1 cellular context compared by ENCODE assay signal in the genomic region with DNA sequence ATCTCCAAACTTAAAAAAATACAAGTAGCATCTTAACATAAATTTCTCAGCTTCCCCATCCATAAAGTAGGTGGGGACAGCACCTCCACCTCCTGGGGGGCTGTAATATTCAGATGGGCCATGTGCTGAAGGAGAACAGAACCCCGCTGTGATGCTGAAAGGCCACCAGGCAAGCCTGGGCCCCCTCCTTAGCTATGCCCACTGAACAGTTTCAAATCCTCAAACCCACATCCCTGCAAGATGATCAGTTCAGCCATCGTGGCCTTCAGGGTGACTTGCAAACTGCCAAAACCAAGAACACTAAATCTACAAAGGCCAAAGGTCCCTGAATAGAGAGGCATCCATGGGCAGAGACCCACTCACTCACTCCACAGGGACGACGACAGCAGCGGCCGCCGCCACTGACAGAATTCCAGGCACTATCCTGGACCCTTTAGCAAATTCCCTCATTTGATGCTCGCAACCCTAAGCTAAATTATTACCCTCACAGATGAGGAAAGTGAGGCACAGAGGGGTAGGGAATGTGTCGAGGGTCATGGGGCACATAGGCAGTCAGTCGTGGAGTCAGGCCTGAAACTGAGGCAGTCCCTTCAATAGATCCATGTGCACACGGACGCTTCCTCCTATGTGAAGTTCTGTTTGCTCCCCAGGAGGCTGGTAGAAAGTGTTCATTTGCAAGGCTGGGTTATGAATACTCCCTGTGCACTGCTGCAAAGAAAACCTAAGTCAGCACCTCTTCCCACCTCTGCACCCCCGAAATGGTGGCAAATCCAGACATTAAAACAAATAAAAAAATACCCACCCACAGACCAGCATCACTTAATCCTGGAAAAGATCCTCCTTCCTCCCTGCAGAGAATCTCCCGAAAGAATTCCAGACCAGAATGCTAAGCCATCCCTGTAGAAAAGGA.
TF ChIP-seq lines count a peak whose summit lies in the region.

No MANE protein-coding gene starts in this region.

TF ChIP-seq in HEK293, 187 proteins besides CTCF, POLR2A, EP300 and RAD21 (continued from another document):
- TF ChIP-seq, protein P1, sequence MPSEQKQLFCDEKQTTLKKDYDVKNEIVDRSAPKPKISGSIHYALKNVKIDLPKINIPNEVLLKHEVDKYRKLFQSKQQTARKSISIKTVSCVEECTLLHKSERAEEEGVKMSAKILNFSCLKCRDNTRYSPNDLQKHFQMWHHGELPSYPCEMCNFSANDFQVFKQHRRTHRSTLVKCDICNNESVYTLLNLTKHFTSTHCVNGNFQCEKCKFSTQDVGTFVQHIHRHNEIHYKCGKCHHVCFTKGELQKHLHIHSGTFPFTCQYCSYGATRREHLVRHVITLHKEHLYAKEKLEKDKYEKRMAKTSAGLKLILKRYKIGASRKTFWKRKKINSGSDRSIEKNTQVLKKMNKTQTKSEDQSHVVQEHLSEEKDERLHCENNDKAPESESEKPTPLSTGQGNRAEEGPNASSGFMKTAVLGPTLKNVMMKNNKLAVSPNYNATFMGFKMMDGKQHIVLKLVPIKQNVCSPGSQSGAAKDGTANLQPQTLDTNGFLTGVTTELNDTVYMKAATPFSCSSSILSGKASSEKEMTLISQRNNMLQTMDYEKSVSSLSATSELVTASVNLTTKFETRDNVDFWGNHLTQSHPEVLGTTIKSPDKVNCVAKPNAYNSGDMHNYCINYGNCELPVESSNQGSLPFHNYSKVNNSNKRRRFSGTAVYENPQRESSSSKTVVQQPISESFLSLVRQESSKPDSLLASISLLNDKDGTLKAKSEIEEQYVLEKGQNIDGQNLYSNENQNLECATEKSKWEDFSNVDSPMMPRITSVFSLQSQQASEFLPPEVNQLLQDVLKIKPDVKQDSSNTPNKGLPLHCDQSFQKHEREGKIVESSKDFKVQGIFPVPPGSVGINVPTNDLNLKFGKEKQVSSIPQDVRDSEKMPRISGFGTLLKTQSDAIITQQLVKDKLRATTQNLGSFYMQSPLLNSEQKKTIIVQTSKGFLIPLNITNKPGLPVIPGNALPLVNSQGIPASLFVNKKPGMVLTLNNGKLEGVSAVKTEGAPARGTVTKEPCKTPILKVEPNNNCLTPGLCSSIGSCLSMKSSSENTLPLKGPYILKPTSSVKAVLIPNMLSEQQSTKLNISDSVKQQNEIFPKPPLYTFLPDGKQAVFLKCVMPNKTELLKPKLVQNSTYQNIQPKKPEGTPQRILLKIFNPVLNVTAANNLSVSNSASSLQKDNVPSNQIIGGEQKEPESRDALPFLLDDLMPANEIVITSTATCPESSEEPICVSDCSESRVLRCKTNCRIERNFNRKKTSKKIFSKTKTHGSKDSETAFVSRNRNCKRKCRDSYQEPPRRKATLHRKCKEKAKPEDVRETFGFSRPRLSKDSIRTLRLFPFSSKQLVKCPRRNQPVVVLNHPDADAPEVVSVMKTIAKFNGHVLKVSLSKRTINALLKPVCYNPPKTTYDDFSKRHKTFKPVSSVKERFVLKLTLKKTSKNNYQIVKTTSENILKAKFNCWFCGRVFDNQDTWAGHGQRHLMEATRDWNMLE (tag by site-specific recombination; conservative IDR thresholded peaks at IDR 0.05; ENCODE audit: low read depth), result no peak
- TF ChIP-seq IKZF3 (tag by site-specific recombination; IDR thresholded peaks at IDR 0.05), result no peak
- TF ChIP-seq ZBTB1 (tag by site-specific recombination; IDR thresholded peaks at IDR 0.05), result no peak
- no peak for TF ChIP-seq ZNF302 (tag by site-specific recombination; IDR thresholded peaks at IDR 0.05; ENCODE audit: low read depth)
